11 cellular contexts compared by ENCODE assay signal in the genomic region with DNA sequence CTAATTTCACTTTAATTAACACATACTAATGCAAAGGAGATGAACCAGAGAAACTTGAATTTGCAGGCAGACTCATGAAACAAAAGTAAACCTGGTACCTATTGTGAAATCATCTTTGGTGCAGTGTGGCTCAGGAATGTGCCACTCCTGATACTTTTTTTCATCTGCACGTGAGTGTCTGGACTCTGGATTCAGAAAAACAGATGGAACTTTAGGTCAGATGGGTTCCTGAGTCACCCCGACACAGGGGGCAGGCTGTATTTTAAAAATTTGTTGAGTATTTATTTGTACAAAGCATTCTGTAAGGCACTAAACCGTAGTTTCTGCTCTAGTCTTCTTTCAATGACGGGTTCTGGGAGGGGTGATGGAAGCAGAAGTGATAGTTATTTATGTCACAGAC. TPM values are rescaled to one million over a fixed set of nuclear protein-coding genes. Genes with fewer than 3 reads are reported as not detected.
DNase-seq lines count a peak whose midpoint lies in the region; ATAC-seq and TF ChIP-seq lines count a peak whose summit lies in the region.
"Had no signal": no experiment of that assay in that cellular context is flagged by ENCODE, and none has a peak within 500 bp of the region (broad histone marks: within the 10 kb centered on the region; RNA-seq: fewer than 3 reads in every experiment).

No MANE protein-coding gene starts in this region.

- ATAC-seq in GM18511 (IDR thresholded peaks at IDR 0.05; ENCODE audit: unreplicated experiment) = no peak
- ATAC-seq: activated CD8-positive, alpha-beta memory T cell treated with anti-CD3 and anti-CD28 coated beads, Interleukin-2, amount 10 ng/mL, durations not matched to agents 7 days and 5 days had no signal

- DNase-seq in HS-5 (ENCODE audit: low read depth) (peak; percentile 54), caudate nucleus (lab: John Stamatoyannopoulos, UW) (peak in 6 of 61 donors; percentile 20 to 55 (median 39)), mesenchymal stem cell (peak; percentile 68), CD14-positive monocyte (ENCODE audit: low spot score) (no peak)
- DNase-seq in activated CD4-positive, alpha-beta T cell treated with anti-CD3 and anti-CD28 coated beads, Interleukin-2, amount 10 ng/mL, durations not matched to agents 24 days and 14 days = no peak
- DNase-seq in activated naive CD4-positive, alpha-beta T cell treated with anti-CD3 and anti-CD28 coated beads for 36 hours = no peak
- DNase-seq: activated CD8-positive, alpha-beta memory T cell treated with anti-CD3 and anti-CD28 coated beads, Interleukin-2, amount 10 ng/mL, durations not matched to agents 7 days and 5 days; naive B cell; SHP77 treated with DMSO at 0.1 percent for 48 hours had no signal

- H3K9ac ChIP-seq in mesenchymal stem cell (ENCODE audit: low read length) = peak overlapping the region; percentile 67

- no peaks in the 10 kb centered on the region for H3K27me3 ChIP-seq in mesenchymal stem cell (ENCODE audit: control insufficient read depth in 1 of 2, insufficient read depth in 1 of 2, low read length in 2 of 2)

- H2BK5ac ChIP-seq in mesenchymal stem cell (ENCODE audit: low read depth, low read length, poor library complexity, severe bottlenecking) = peak overlapping the region; percentile 47

- H4K8ac ChIP-seq in mesenchymal stem cell (ENCODE audit: low read length) = no peak overlapping the region

- H3K27ac Mint-ChIP-seq in activated CD4-positive, alpha-beta T cell treated with anti-CD3 and anti-CD28 coated beads, Interleukin-2, amount 10 ng/mL, durations not matched to agents 24 days and 14 days = no peak overlapping the region
- no peak overlapping the region for H3K27ac Mint-ChIP-seq in activated naive CD4-positive, alpha-beta T cell treated with anti-CD3 and anti-CD28 coated beads for 36 hours
- H3K27ac Mint-ChIP-seq in CD14-positive monocyte = peak overlapping the region in 1 of 7 donors; percentile 29
- H3K27ac Mint-ChIP-seq: activated CD8-positive, alpha-beta memory T cell treated with anti-CD3 and anti-CD28 coated beads, Interleukin-2, amount 10 ng/mL, durations not matched to agents 7 days and 5 days had no signal

- H3K4ac ChIP-seq in mesenchymal stem cell (ENCODE audit: low read depth in 1 of 2, low read length in 2 of 2) = peak overlapping the region in 1 of 2 experiments; percentile 45

- no peaks in the 10 kb centered on the region for H3K36me3 ChIP-seq in mesenchymal stem cell (ENCODE audit: control insufficient read depth in 1 of 2, insufficient read depth in 2 of 2, low read depth in 1 of 2, low read length in 2 of 2)

- CTCF ChIA-PET in activated naive CD4-positive, alpha-beta T cell treated with anti-CD3 and anti-CD28 coated beads for 36 hours (lab: Charles Lee) = interaction anchor here (0.6 to 2.4 kb wide), 3 partner anchors 8 to 290 kb away, joined by 3 to 11 read pairs (median 3); no protein-coding TSS in a partner anchor

- H3K14ac ChIP-seq in mesenchymal stem cell (ENCODE audit: low read length in 2 of 2) = no peak overlapping the region

- peaks cover 10% of the 10 kb centered on the region for H3K4me1 ChIP-seq in mesenchymal stem cell (ENCODE audit: control insufficient read depth, insufficient read depth, low read depth, low read length)

- H2BK15ac ChIP-seq in mesenchymal stem cell (ENCODE audit: low read depth, poor library complexity, severe bottlenecking) = no peak overlapping the region

- no peak overlapping the region for H2BK120ac ChIP-seq in mesenchymal stem cell (ENCODE audit: low read depth, low read length)

- H3K4me1 Mint-ChIP-seq in activated CD4-positive, alpha-beta T cell treated with anti-CD3 and anti-CD28 coated beads, Interleukin-2, amount 10 ng/mL, durations not matched to agents 24 days and 14 days = peaks cover 9% of the 10 kb centered on the region
- peaks cover 27% of the 10 kb centered on the region for H3K4me1 Mint-ChIP-seq in activated naive CD4-positive, alpha-beta T cell treated with anti-CD3 and anti-CD28 coated beads for 36 hours (ENCODE audit: low read depth)
- peaks cover 13% of the 10 kb centered on the region for H3K4me1 Mint-ChIP-seq in CD14-positive monocyte

- peak overlapping the region; percentile 21 for H3K4me2 ChIP-seq in mesenchymal stem cell (ENCODE audit: low read length, poor library complexity, severe bottlenecking)

- WGBS in mesenchymal stem cell = 18% methylated on average over 4 of the region's 4 CpGs

- peaks cover 7% of the 10 kb centered on the region for H3K27me3 Mint-ChIP-seq in activated CD4-positive, alpha-beta T cell treated with anti-CD3 and anti-CD28 coated beads, Interleukin-2, amount 10 ng/mL, durations not matched to agents 24 days and 14 days
- peaks cover 20% of the 10 kb centered on the region for H3K27me3 Mint-ChIP-seq in activated naive CD4-positive, alpha-beta T cell treated with anti-CD3 and anti-CD28 coated beads for 36 hours (ENCODE audit: low read depth)
- H3K27me3 Mint-ChIP-seq in CD14-positive monocyte (ENCODE audit: low read depth in 3 of 3) = peaks cover 10 to 24% (median 12%) of the 10 kb centered on the region in 3 donors

- peak overlapping the region in 1 of 2 experiments; percentile 18 for H2BK12ac ChIP-seq in mesenchymal stem cell (ENCODE audit: low read length in 2 of 2)

- H3K4me3 ChIP-seq in mesenchymal stem cell (ENCODE audit: insufficient read depth in 1 of 2, low read depth in 1 of 2, low read length in 2 of 2) = peak overlapping the region in 1 of 2 experiments; percentile 55

- TF ChIP-seq CTCF in 22Rv1 (IDR thresholded peaks at IDR 0.05) (no peak), CD14-positive monocyte (IDR thresholded peaks at IDR 0.05) (no peak)

- H3K79me1 ChIP-seq in mesenchymal stem cell (replicated peaks; ENCODE audit: low read length, poor library complexity, severe bottlenecking) = no peaks in the 10 kb centered on the region

- H3K27ac ChIP-seq in 22Rv1 (peak overlapping the region; percentile 72), caudate nucleus (ENCODE audit: low read depth, low read length) (peak overlapping the region; percentile 92), mesenchymal stem cell (ENCODE audit: low read length, poor library complexity, severe bottlenecking) (peak overlapping the region; percentile 88)

- no peak overlapping the region for H4K91ac ChIP-seq in mesenchymal stem cell (ENCODE audit: low read length)

- no peak overlapping the region for H2AFZ ChIP-seq in mesenchymal stem cell (ENCODE audit: low read depth, low read length)

- H3K9me3 Mint-ChIP-seq in activated CD4-positive, alpha-beta T cell treated with anti-CD3 and anti-CD28 coated beads, Interleukin-2, amount 10 ng/mL, durations not matched to agents 24 days and 14 days = no peaks in the 10 kb centered on the region
- no peaks in the 10 kb centered on the region for H3K9me3 Mint-ChIP-seq in activated naive CD4-positive, alpha-beta T cell treated with anti-CD3 and anti-CD28 coated beads for 36 hours
- H3K9me3 Mint-ChIP-seq in CD14-positive monocyte = no peaks in the 10 kb centered on the region
- H3K9me3 Mint-ChIP-seq: naive B cell had no signal

- no peak overlapping the region for H2AK5ac ChIP-seq in mesenchymal stem cell (ENCODE audit: low read length, severe bottlenecking)

- no peaks in the 10 kb centered on the region for H3K9me3 ChIP-seq in mesenchymal stem cell (ENCODE audit: control insufficient read depth, low read length)

- H3K18ac ChIP-seq in mesenchymal stem cell (ENCODE audit: low read depth in 1 of 2, low read length in 2 of 2) = no peak overlapping the region

- H3K23ac ChIP-seq in mesenchymal stem cell (ENCODE audit: low read length in 2 of 2) = no peak overlapping the region

- H3K36me3 Mint-ChIP-seq in activated CD4-positive, alpha-beta T cell treated with anti-CD3 and anti-CD28 coated beads, Interleukin-2, amount 10 ng/mL, durations not matched to agents 24 days and 14 days (ENCODE audit: low read depth) = no peaks in the 10 kb centered on the region
- no peaks in the 10 kb centered on the region for H3K36me3 Mint-ChIP-seq in activated naive CD4-positive, alpha-beta T cell treated with anti-CD3 and anti-CD28 coated beads for 36 hours (ENCODE audit: low read depth)
- H3K36me3 Mint-ChIP-seq in CD14-positive monocyte = no peaks in the 10 kb centered on the region
- H3K36me3 Mint-ChIP-seq: activated CD8-positive, alpha-beta memory T cell treated with anti-CD3 and anti-CD28 coated beads, Interleukin-2, amount 10 ng/mL, durations not matched to agents 7 days and 5 days; naive B cell had no signal

- no peak overlapping the region for H3K4me3 Mint-ChIP-seq in activated CD4-positive, alpha-beta T cell treated with anti-CD3 and anti-CD28 coated beads, Interleukin-2, amount 10 ng/mL, durations not matched to agents 24 days and 14 days
- no peak overlapping the region for H3K4me3 Mint-ChIP-seq in activated naive CD4-positive, alpha-beta T cell treated with anti-CD3 and anti-CD28 coated beads for 36 hours
- no peak overlapping the region for H3K4me3 Mint-ChIP-seq in CD14-positive monocyte
- H3K4me3 Mint-ChIP-seq: activated CD8-positive, alpha-beta memory T cell treated with anti-CD3 and anti-CD28 coated beads, Interleukin-2, amount 10 ng/mL, durations not matched to agents 7 days and 5 days; naive B cell had no signal

- intact Hi-C loops in activated CD4-positive, alpha-beta T cell treated with anti-CD3 and anti-CD28 coated beads, Interleukin-2, amount 10 ng/mL, durations not matched to agents 24 days and 14 days (cut with micrococcal nuclease) = loop anchor here (2.0 kb wide), 2 partner anchors 54 to 540 kb away; a partner anchor contains a TSS
- intact Hi-C loops in activated naive CD4-positive, alpha-beta T cell treated with anti-CD3 and anti-CD28 coated beads for 36 hours (cut with micrococcal nuclease) = loop anchor here (2.0 to 5.0 kb wide), 3 partner anchors 52 to 541 kb away; a partner anchor contains a TSS
- intact Hi-C loops in CD14-positive monocyte (cut with micrococcal nuclease) = no loop called here

RNA-seq across cellular contexts. Expression of a gene that starts 52.2 kb away (rescaled TPM):
- 17.0 TPM for polyA plus RNA-seq in mesenchymal stem cell (2013, experiment 1 of 2)
- 15.7 TPM for polyA plus RNA-seq in mesenchymal stem cell (2013, experiment 2 of 2)
- 38.9 and 39.7 TPM in 2 replicates for total RNA-seq in activated CD4-positive, alpha-beta T cell treated with anti-CD3 and anti-CD28 coated beads, Interleukin-2, amount 10 ng/mL, durations not matched to agents 24 days and 14 days
- total RNA-seq in activated naive CD4-positive, alpha-beta T cell treated with anti-CD3 and anti-CD28 coated beads for 36 hours = 10 to 100 TPM; 22.7 to 23.5 TPM
- 10 to 100 TPM; 14.2 to 27.9 TPM for polyA plus RNA-seq in CD14-positive monocyte

Comparison
In these comparisons a context has a peak if more than half of its experiments do, and no peak if none do; other contexts are left out.
1. DNase-seq: peak in HS-5 (single experiment) and mesenchymal stem cell (single experiment); none in activated CD4-positive, alpha-beta T cell treated with anti-CD3 and anti-CD28 coated beads, Interleukin-2, amount 10 ng/mL, durations not matched to agents 24 days and 14 days (single experiment), activated naive CD4-positive, alpha-beta T cell treated with anti-CD3 and anti-CD28 coated beads for 36 hours (single experiment) and CD14-positive monocyte (single experiment).
2. intact Hi-C loops: an anchor here in activated CD4-positive, alpha-beta T cell treated with anti-CD3 and anti-CD28 coated beads, Interleukin-2, amount 10 ng/mL, durations not matched to agents 24 days and 14 days (2.0 kb wide) and activated naive CD4-positive, alpha-beta T cell treated with anti-CD3 and anti-CD28 coated beads for 36 hours (2.0 to 5.0 kb wide); none called in CD14-positive monocyte.
3. Peak in every context shown above with its lines, with median percentiles within 50 percentile points of each other: H3K27ac ChIP-seq.